In genomic region chr1:60949826-60950197, GRCh38 we compare ENCODE assay signal across 19 cellular contexts.
"Had no signal": no experiment of that assay in that cellular context is flagged by ENCODE, and none has a peak within 500 bp of the region (broad histone marks: within the 10 kb centered on the region; RNA-seq: fewer than 3 reads in every experiment).

No MANE protein-coding gene starts in this region.

- FAIRE-seq: urothelium cell line had no signal

- DNase-seq: colonic mucosa; foreskin melanocyte; head of caudate nucleus; left colon; left ventricle myocardium superior; mesendoderm; naive B cell; posterior cingulate gyrus; stimulated activated CD4-positive, alpha-beta T cell treated with anti-CD3 and anti-CD28 coated beads, Interleukin-2, amount 100 ng/mL, for 48 hours; stimulated activated naive CD4-positive, alpha-beta T cell treated with Interleukin-2 at 50 U/mL for 16 hours had no signal

- H3K27me3 ChIP-seq: colonic mucosa, hepatocyte, neutrophil, right atrium auricular region, thyroid gland had no signal

- H3K9me3 Mint-ChIP-seq: type B pancreatic cell had no signal

- H3K79me2 ChIP-seq: hepatocyte had no signal

- H3K36me3 ChIP-seq: colonic mucosa, neutrophil, right atrium auricular region, thyroid gland had no signal

- H3K4me3 Mint-ChIP-seq: nephron progenitor cell, type B pancreatic cell had no signal

- H3K27ac Mint-ChIP-seq: nephron progenitor cell, type B pancreatic cell had no signal

- H3K27ac ChIP-seq: colonic mucosa, hepatocyte, neutrophil, right atrium auricular region, thyroid gland had no signal

- H2AFZ ChIP-seq: hepatocyte had no signal

- H3K4me2 ChIP-seq: hepatocyte, smooth muscle cell had no signal

- ATAC-seq: left colon had no signal

- H3K4me1 ChIP-seq: colonic mucosa, right atrium auricular region had no signal

- H3K36me3 Mint-ChIP-seq: naive B cell, type B pancreatic cell had no signal

- H3K4me3 ChIP-seq: colonic mucosa, hepatocyte, lung, right atrium auricular region, smooth muscle cell, thyroid gland had no signal

- H3K9me3 ChIP-seq: colonic mucosa, neutrophil, right atrium auricular region, thyroid gland had no signal
